31 cellular contexts compared by ENCODE assay signal in the genomic region with DNA sequence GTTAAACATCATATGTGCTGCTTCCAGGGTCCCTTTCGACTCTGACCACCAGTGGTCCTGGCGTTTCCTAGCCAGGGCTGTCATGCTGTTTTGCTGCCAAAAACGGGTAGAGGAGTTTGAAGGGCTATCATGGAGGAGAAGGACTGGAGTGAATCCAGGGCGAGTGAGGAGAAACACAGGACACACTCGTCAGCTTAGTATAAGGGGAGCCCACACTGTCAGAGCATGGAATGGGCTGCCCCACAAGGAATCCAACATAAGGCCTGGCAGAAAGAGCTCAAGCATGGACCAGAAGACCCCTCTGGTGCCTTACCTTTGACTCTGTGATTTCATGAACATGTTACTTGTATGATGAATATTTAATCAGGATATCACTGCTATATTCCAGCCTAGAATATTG.
DNase-seq lines count a peak whose midpoint lies in the region; TF ChIP-seq lines count a peak whose summit lies in the region.
"Had no signal": no experiment of that assay in that cellular context is flagged by ENCODE, and none has a peak within 500 bp of the region (broad histone marks: within the 10 kb centered on the region; RNA-seq: fewer than 3 reads in every experiment).

No MANE protein-coding gene starts in this region.

- H2AK5ac ChIP-seq in H9 (ENCODE audit: insufficient read length, low read length), result no peak overlapping the region

- TF ChIP-seq CTCF in H9 (conservative IDR thresholded peaks at IDR 0.05) (no peak), endodermal cell (conservative IDR thresholded peaks at IDR 0.05) (no peak), SK-N-SH (IDR thresholded peaks at IDR 0.05) (no peak)

- H2BK5ac ChIP-seq in H9 (ENCODE audit: insufficient read length, low read length), result no peak overlapping the region

- H2AFZ ChIP-seq in H9 (ENCODE audit: low read length), result no peak overlapping the region
- H2AFZ ChIP-seq in SK-N-SH (ENCODE audit: low read depth), result no peak overlapping the region

- H3K79me2 ChIP-seq in H9 (ENCODE audit: insufficient read depth, low read length) (no peaks in the 10 kb centered on the region), SK-N-SH (ENCODE audit: insufficient read depth) (no peaks in the 10 kb centered on the region)

- DNase-seq in H9 (peak; percentile 8), endodermal cell (peak; percentile 5), NK-92 (lab: John Stamatoyannopoulos, UW; ENCODE audit: unreplicated experiment) (no peak), SK-N-SH (no peak)
- DNase-seq: 8988T; ACHN; AML-193; BE2C; C1 segment of cervical spinal cord; Caco-2; Calu3; CD4-positive, alpha-beta memory T cell; CD4-positive, alpha-beta T cell; CD4-positive, CD25-positive, alpha-beta regulatory T cell; CD8-positive, alpha-beta memory T cell; COR-L47; DMS 273 treated with DMSO at 0.1 percent for 48 hours; DMS153; DMS53; DMS79; DMS79 treated with DMSO at 0.1 percent for 48 hours; DND-41; EL had no signal

- H3K9ac ChIP-seq in H9 (ENCODE audit: extremely low read depth, insufficient read length, low read length) (no peak overlapping the region), endodermal cell (ENCODE audit: extremely low read depth, low read length, poor library complexity, severe bottlenecking) (no peak overlapping the region), SK-N-SH (no peak overlapping the region)
- H3K9ac ChIP-seq: BLaER1; BLaER1 treated with 17β-estradiol and CSF1 and Interleukin-3, amounts not matched to agents 10 nM and 100 nM had no signal

- no peak overlapping the region for H4K5ac ChIP-seq in H9 (ENCODE audit: insufficient read length, low read depth, low read length)

- no peak for TF ChIP-seq EP300 in SK-N-SH (IDR thresholded peaks at IDR 0.05; ENCODE audit: borderline replicate concordance in 1 of 2, low read depth in 1 of 2, low read length in 1 of 2)

- no peak overlapping the region for H2BK15ac ChIP-seq in H9 (ENCODE audit: low read depth, low read length)

- no peaks in the 10 kb centered on the region for H3K79me1 ChIP-seq in H9 (ENCODE audit: insufficient read depth, low read depth, low read length, poor library complexity, severe bottlenecking)

- H3K27me3 ChIP-seq in H9 (ENCODE audit: insufficient read depth, low read length) (no peaks in the 10 kb centered on the region), endodermal cell (ENCODE audit: control insufficient read depth, insufficient read depth, low read length, poor library complexity, severe bottlenecking) (no peaks in the 10 kb centered on the region), SK-N-SH (ENCODE audit: insufficient read depth) (no peaks in the 10 kb centered on the region)
- H3K27me3 ChIP-seq: BE2C; BLaER1; BLaER1 treated with 17β-estradiol and CSF1 and Interleukin-3, amounts not matched to agents 10 nM and 100 nM had no signal

- H3K27ac ChIP-seq in H9 (ENCODE audit: insufficient read length, low read depth, low read length) (no peak overlapping the region), endodermal cell (ENCODE audit: low read depth, low read length) (no peak overlapping the region), SK-N-SH (ENCODE audit: low read depth in 2 of 2, low read length in 1 of 2) (no peak overlapping the region)
- H3K27ac ChIP-seq: 22Rv1, A549, C4-2B had no signal

- no peak overlapping the region for H3K23ac ChIP-seq in H9 (ENCODE audit: insufficient read length, low read depth, low read length)

- H2BK120ac ChIP-seq in H9 (ENCODE audit: low read depth, low read length, poor library complexity, severe bottlenecking), result no peak overlapping the region

- H4K20me1 ChIP-seq in H9 (ENCODE audit: control insufficient read depth, insufficient read depth, insufficient read length) (no peaks in the 10 kb centered on the region), SK-N-SH (ENCODE audit: insufficient read depth) (no peaks in the 10 kb centered on the region)
- H4K20me1 ChIP-seq: BLaER1; BLaER1 treated with 17β-estradiol and CSF1 and Interleukin-3, amounts not matched to agents 10 nM and 100 nM had no signal

- CTCF ChIA-PET in SK-N-SH (lab: Yijun Ruan, JAX), result interaction anchor here (0.7 kb wide), 1 partner anchor 135 kb away, joined by 3 read pairs; no protein-coding TSS in a partner anchor

- H3K36me3 Mint-ChIP-seq in H9 (ENCODE audit: insufficient read depth in 1 of 3, low read depth in 3 of 3), result peaks cover 14 to 19% (median 17%) of the 10 kb centered on the region in 3 experiments
- peaks cover 18% of the 10 kb centered on the region for H3K36me3 Mint-ChIP-seq in endodermal cell (ENCODE audit: low read depth)

- H3K4me1 Mint-ChIP-seq in H9 (0 out of 4 replicates have a peak, but pooled peaks cover 0 to 2% of the 10 kb centered on the region in 2 experiments), endodermal cell (no peaks in the 10 kb centered on the region)
- H3K4me1 Mint-ChIP-seq: CD14-positive monocyte; CD8-positive, alpha-beta memory T cell had no signal

- H3K18ac ChIP-seq in H9 (ENCODE audit: insufficient read length, low read depth, low read length), result no peak overlapping the region

- H3K27ac Mint-ChIP-seq in H9 (no peak overlapping the region), endodermal cell (no peak overlapping the region)
- H3K27ac Mint-ChIP-seq: B cell; CD14-positive monocyte; CD4-positive, alpha-beta memory T cell; CD4-positive, alpha-beta T cell; CD8-positive, alpha-beta T cell had no signal

- no peaks in the 10 kb centered on the region for H3K23me2 ChIP-seq in H9 (ENCODE audit: insufficient read length, low read depth, low read length, poor library complexity, severe bottlenecking)

- no peak for TF ChIP-seq RAD21 in SK-N-SH (IDR thresholded peaks at IDR 0.05; ENCODE audit: low read length)

- POLR2A ChIA-PET in SK-N-SH (lab: Yijun Ruan, JAX), result no interaction called here

- H3K27me3 Mint-ChIP-seq in H9 (ENCODE audit: low read depth) (no peaks in the 10 kb centered on the region; the same call in none of the 2 replicates), endodermal cell (ENCODE audit: insufficient read depth) (no peaks in the 10 kb centered on the region)
- H3K27me3 Mint-ChIP-seq: B cell; CD4-positive, alpha-beta memory T cell; CD4-positive, alpha-beta T cell; CD4-positive, CD25-positive, alpha-beta regulatory T cell; CD8-positive, alpha-beta memory T cell had no signal

- no peak overlapping the region for H3K14ac ChIP-seq in H9 (ENCODE audit: insufficient read depth, low read length)

- H3K9me2 ChIP-seq in SK-N-SH, result no peaks in the 10 kb centered on the region

- H2BK20ac ChIP-seq in H9 (ENCODE audit: low read depth, low read length, poor library complexity, severe bottlenecking), result no peak overlapping the region

- H4K8ac ChIP-seq in H9 (replicated peaks; ENCODE audit: insufficient read length, low read depth, low read length), result no peak overlapping the region

- H3K56ac ChIP-seq in H9 (ENCODE audit: insufficient read length, low read depth, low read length), result no peak overlapping the region

- no peaks in the 10 kb centered on the region for H3K36me3 ChIP-seq in endodermal cell (ENCODE audit: control insufficient read depth, insufficient read depth, low read length)
- no peaks in the 10 kb centered on the region for H3K36me3 ChIP-seq in SK-N-SH (replicated peaks in 1 of 2; ENCODE audit: control insufficient read depth in 1 of 2, insufficient read depth in 2 of 2, low read length in 1 of 2)
- H3K36me3 ChIP-seq: BE2C had no signal

- no peaks in the 10 kb centered on the region for H3K4me1 ChIP-seq in H9 (ENCODE audit: insufficient read depth, low read length)
- no peaks in the 10 kb centered on the region for H3K4me1 ChIP-seq in endodermal cell (ENCODE audit: control insufficient read depth, insufficient read depth, low read length)
- no peaks in the 10 kb centered on the region for H3K4me1 ChIP-seq in SK-N-SH (ENCODE audit: control insufficient read depth in 1 of 2, insufficient read depth in 2 of 2, low read depth in 1 of 2, low read length in 1 of 2)
- H3K4me1 ChIP-seq: A549, BE2C, Caco-2 had no signal

- no peak overlapping the region for H2BK12ac ChIP-seq in H9 (ENCODE audit: insufficient read length, low read depth, low read length)

- H3K4me2 ChIP-seq in H9 (ENCODE audit: insufficient read depth, insufficient read length, low read length) (no peak overlapping the region), SK-N-SH (no peak overlapping the region)
- H3K4me2 ChIP-seq: A549; BLaER1; BLaER1 treated with 17β-estradiol and CSF1 and Interleukin-3, amounts not matched to agents 10 nM and 100 nM had no signal

- H3K4me3 Mint-ChIP-seq in H9 (no peak overlapping the region), endodermal cell (no peak overlapping the region)
- H3K4me3 Mint-ChIP-seq: B cell; CD14-positive monocyte; CD4-positive, alpha-beta memory T cell; CD4-positive, alpha-beta T cell; CD4-positive, CD25-positive, alpha-beta regulatory T cell; CD8-positive, alpha-beta memory T cell; CD8-positive, alpha-beta T cell had no signal

- H3K9me3 Mint-ChIP-seq in H9 (peaks cover 17 to 19% of the 10 kb centered on the region in 2 experiments), endodermal cell (peaks cover 22% of the 10 kb centered on the region)

- H3T11ph ChIP-seq in H9 (ENCODE audit: low read length), result no peak overlapping the region

- no peak overlapping the region for H4K91ac ChIP-seq in H9 (ENCODE audit: insufficient read length, low read depth, low read length)

- no peak overlapping the region for H3K4ac ChIP-seq in H9 (ENCODE audit: low read depth, low read length)

- no peaks in the 10 kb centered on the region for H3F3A ChIP-seq in SK-N-SH (replicated peaks; ENCODE audit: insufficient read depth)

- no peak overlapping the region for H3K4me3 ChIP-seq in endodermal cell (ENCODE audit: low read length)
- no peak overlapping the region for H3K4me3 ChIP-seq in SK-N-SH (ENCODE audit: low read depth in 2 of 2, low read length in 1 of 2)
- H3K4me3 ChIP-seq: A549; BLaER1; BLaER1 treated with 17β-estradiol and CSF1 and Interleukin-3, amounts not matched to agents 10 nM and 100 nM had no signal

- WGBS in H9 (ENCODE audit: extremely low coverage, insufficient read length, low lambda C conversion rate), result no CpG with 5 or more reads among the region's 5 CpGs
- 85 to 100% methylated on average over 3 to 5 of the region's 5 CpGs for WGBS in endodermal cell (ENCODE audit: insufficient coverage in 1 of 2, insufficient read length in 1 of 2), 2 experiments
- 75% methylated on average over 5 of the region's 5 CpGs for WGBS in SK-N-SH (ENCODE audit: low lambda C conversion rate)

- H3K9me3 ChIP-seq in H9 (ENCODE audit: control insufficient read depth, low read depth, low read length), result no peaks in the 10 kb centered on the region
- peaks cover 11% of the 10 kb centered on the region for H3K9me3 ChIP-seq in endodermal cell (ENCODE audit: control insufficient read depth, low read length)
- H3K9me3 ChIP-seq in SK-N-SH, result peaks cover 3% of the 10 kb centered on the region; the same call in 1 of the 2 replicates
- H3K9me3 ChIP-seq: BE2C, Caco-2 had no signal

TF ChIP-seq in SK-N-SH, 30 proteins besides CTCF, POLR2A, EP300 and RAD21 (continues in another document):
- TF ChIP-seq NRF1 (IDR thresholded peaks at IDR 0.05; ENCODE audit: low read depth, low read length) (no peak), SIN3A (IDR thresholded peaks at IDR 0.05; ENCODE audit: borderline replicate concordance, low read depth, low read length) (no peak)

Comparison
In these comparisons a context has a peak if more than half of its experiments do, and no peak if none do; other contexts are left out.
1. DNase-seq: peak in H9 (single experiment) and endodermal cell (single experiment); none in NK-92 (single experiment) and SK-N-SH (single experiment).